In the genomic region with DNA sequence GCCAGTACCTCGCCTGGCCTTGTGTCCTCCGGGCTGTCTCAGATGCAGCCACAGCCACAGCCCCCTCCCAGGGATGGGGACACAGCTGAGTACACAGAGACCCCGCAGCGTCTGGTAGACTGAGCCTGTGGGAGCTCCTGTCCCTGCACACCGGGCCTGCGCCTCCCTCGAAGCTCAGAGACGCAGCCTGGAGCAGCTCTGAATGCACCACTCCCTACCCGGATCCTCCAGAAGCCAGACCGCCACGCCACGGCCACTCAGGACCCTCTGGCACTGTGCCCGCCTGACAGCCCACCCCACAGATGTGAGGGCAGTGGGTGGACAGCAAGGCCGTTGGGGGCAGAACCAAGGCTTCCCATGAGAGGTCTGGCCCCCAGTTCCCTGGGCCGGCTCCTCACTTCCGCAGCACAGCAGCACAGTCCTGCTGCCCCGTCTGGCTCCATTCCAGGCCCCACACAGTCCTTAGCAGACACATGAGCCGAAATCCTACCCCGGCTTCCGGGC, we compare ENCODE assay signal across 18 cellular contexts. TPM values are rescaled to one million over a fixed set of nuclear protein-coding genes. Genes with fewer than 3 reads are reported as not detected.
DNase-seq lines count a peak whose midpoint lies in the region; ATAC-seq and TF ChIP-seq lines count a peak whose summit lies in the region.
"Had no signal": no experiment of that assay in that cellular context is flagged by ENCODE, and none has a peak within 500 bp of the region (broad histone marks: within the 10 kb centered on the region; RNA-seq: fewer than 3 reads in every experiment).

No MANE protein-coding gene starts in this region.

- no peaks in the 10 kb centered on the region for H3K4me1 Mint-ChIP-seq in H9
- H3K4me1 Mint-ChIP-seq in activated CD4-positive, alpha-beta T cell treated with anti-CD3 and anti-CD28 coated beads for 36 hours, result no peaks in the 10 kb centered on the region
- H3K4me1 Mint-ChIP-seq: CD14-positive monocyte, GM23338 had no signal

- H3K9me3 Mint-ChIP-seq in H9, result no peaks in the 10 kb centered on the region
- H3K9me3 Mint-ChIP-seq in activated CD4-positive, alpha-beta T cell treated with anti-CD3 and anti-CD28 coated beads for 36 hours (ENCODE audit: low read depth), result no peaks in the 10 kb centered on the region
- H3K9me3 Mint-ChIP-seq: GM23338 had no signal

- intact Hi-C loops in sciatic nerve (cut with DNase I), result no loop called here
- intact Hi-C loops in activated CD4-positive, alpha-beta T cell treated with anti-CD3 and anti-CD28 coated beads for 36 hours (cut with DNase I, micrococcal nuclease), result no loop called here

- no CpG with 5 or more reads among the region's 20 CpGs for WGBS in H9 (ENCODE audit: extremely low coverage, insufficient read length, low lambda C conversion rate)
- WGBS in gastroesophageal sphincter (ENCODE audit: low coverage in 1 of 2), 2 donors, result 88% methylated on average over 3 to 7 of the region's 20 CpGs

- no peaks in the 10 kb centered on the region for H3K9me3 ChIP-seq in BLaER1 treated with 17β-estradiol and CSF1 and Interleukin-3, amounts not matched to agents 10 nM and 100 nM (replicated peaks in 1 of 11)
- H3K9me3 ChIP-seq in H9 (ENCODE audit: control insufficient read depth, low read depth, low read length) (no peaks in the 10 kb centered on the region), gastroesophageal sphincter (no peaks in the 10 kb centered on the region)

- no peak overlapping the region for H4K5ac ChIP-seq in H9 (ENCODE audit: insufficient read length, low read depth, low read length)

- DNase-seq in H9 (peak; percentile 21), sciatic nerve (ENCODE audit: low spot score) (peak; percentile 58), SHP77 (lab: John Stamatoyannopoulos, UW) (no peak)
- DNase-seq in activated CD4-positive, alpha-beta T cell treated with anti-CD3 and anti-CD28 coated beads for 36 hours, result no peak
- no peak for DNase-seq in activated CD4-positive, alpha-beta T cell treated with anti-CD3 and anti-CD28 coated beads, Interleukin-2, amount 50 U/mL, for 4 hours
- DNase-seq: ACHN, DMS79, NCI-H1092 treated with DMSO at 0.1 percent for 48 hours, NCI-H1694 treated with DMSO at 0.1 percent for 48 hours, NCI-H2107, NCI-H510A treated with DMSO at 0.1 percent for 48 hours, NCI-H82 had no signal

- H3K36me3 Mint-ChIP-seq in H9 (ENCODE audit: insufficient read depth in 1 of 3, low read depth in 3 of 3), result no peaks in the 10 kb centered on the region; a peak in 1 of 7 replicates
- H3K36me3 Mint-ChIP-seq in activated CD4-positive, alpha-beta T cell treated with anti-CD3 and anti-CD28 coated beads for 36 hours (ENCODE audit: low read depth), result no peaks in the 10 kb centered on the region
- H3K36me3 Mint-ChIP-seq: CD14-positive monocyte had no signal

- no peak for TF ChIP-seq EP300 in gastroesophageal sphincter (IDR thresholded peaks at IDR 0.05)

- H3K27ac Mint-ChIP-seq in H9, result no peak overlapping the region
- no peak overlapping the region for H3K27ac Mint-ChIP-seq in activated CD4-positive, alpha-beta T cell treated with anti-CD3 and anti-CD28 coated beads for 36 hours
- H3K27ac Mint-ChIP-seq: CD14-positive monocyte, GM23338 had no signal

- H2AK5ac ChIP-seq in H9 (ENCODE audit: insufficient read length, low read length), result no peak overlapping the region

- H3K4me1 ChIP-seq in BLaER1 treated with 17β-estradiol and CSF1 and Interleukin-3, amounts not matched to agents 10 nM and 100 nM, result peaks cover 36 to 94% (median 83%) of the 10 kb centered on the region in 10 experiments
- H3K4me1 ChIP-seq in H9 (ENCODE audit: insufficient read depth, low read length), result no peaks in the 10 kb centered on the region
- peaks cover 0 to 13% (median 6%) of the 10 kb centered on the region in 3 donors for H3K4me1 ChIP-seq in gastroesophageal sphincter

- no peaks in the 10 kb centered on the region; the same call in 1 of the 2 replicates for H3K27me3 Mint-ChIP-seq in H9 (ENCODE audit: low read depth)
- peaks cover 5% of the 10 kb centered on the region for H3K27me3 Mint-ChIP-seq in activated CD4-positive, alpha-beta T cell treated with anti-CD3 and anti-CD28 coated beads for 36 hours

- no peaks in the 10 kb centered on the region for H3K36me3 ChIP-seq in BLaER1 treated with 17β-estradiol and CSF1 and Interleukin-3, amounts not matched to agents 10 nM and 100 nM
- H3K36me3 ChIP-seq in gastroesophageal sphincter, result peaks cover 0 to 17% of the 10 kb centered on the region in 2 donors

- H2BK5ac ChIP-seq in H9 (ENCODE audit: insufficient read length, low read length), result no peak overlapping the region

- no peaks in the 10 kb centered on the region for H3K79me2 ChIP-seq in H9 (ENCODE audit: insufficient read depth, low read length)

- no peak overlapping the region for H3K18ac ChIP-seq in H9 (ENCODE audit: insufficient read length, low read depth, low read length)

- peak overlapping the region in 1 of 11 experiments; percentile 48; a peak in 2 of 22 replicates for H3K27ac ChIP-seq in BLaER1 treated with 17β-estradiol and CSF1 and Interleukin-3, amounts not matched to agents 10 nM and 100 nM
- no peak overlapping the region for H3K27ac ChIP-seq in H9 (ENCODE audit: insufficient read length, low read depth, low read length)
- peak overlapping the region in 2 of 4 donors; percentile 4 to 38 for H3K27ac ChIP-seq in gastroesophageal sphincter
- H3K27ac ChIP-seq: PC-9, RWPE1 had no signal

- POLR2A ChIA-PET in activated CD4-positive, alpha-beta T cell treated with anti-CD3 and anti-CD28 coated beads for 36 hours (lab: Charles Lee), result no interaction called here

- H2BK15ac ChIP-seq in H9 (ENCODE audit: low read depth, low read length), result no peak overlapping the region

- H4K20me1 ChIP-seq in BLaER1 treated with 17β-estradiol and CSF1 and Interleukin-3, amounts not matched to agents 10 nM and 100 nM, result peaks cover 0 to 4% (median 0%) of the 10 kb centered on the region in 11 experiments; a peak in 2 of 22 replicates
- H4K20me1 ChIP-seq in H9 (ENCODE audit: control insufficient read depth, insufficient read depth, insufficient read length), result no peaks in the 10 kb centered on the region

- TF ChIP-seq POLR2A in gastroesophageal sphincter (IDR thresholded peaks at IDR 0.05), result no peak

- H4K8ac ChIP-seq in H9 (replicated peaks; ENCODE audit: insufficient read length, low read depth, low read length), result no peak overlapping the region

- no peak overlapping the region for H3K4me3 ChIP-seq in BLaER1 treated with 17β-estradiol and CSF1 and Interleukin-3, amounts not matched to agents 10 nM and 100 nM
- H3K4me3 ChIP-seq in gastroesophageal sphincter, result no peak overlapping the region
- H3K4me3 ChIP-seq: GM23338, PC-9 had no signal

- ATAC-seq in gastroesophageal sphincter, result peak; percentile 5
- ATAC-seq in sciatic nerve, result no peak
- ATAC-seq in activated CD4-positive, alpha-beta T cell treated with anti-CD3 and anti-CD28 coated beads for 36 hours, result no peak
- ATAC-seq: GM23338 had no signal

- H3K56ac ChIP-seq in H9 (ENCODE audit: insufficient read length, low read depth, low read length), result no peak overlapping the region

- H4K91ac ChIP-seq in H9 (ENCODE audit: insufficient read length, low read depth, low read length), result no peak overlapping the region

- H2BK12ac ChIP-seq in H9 (ENCODE audit: insufficient read length, low read depth, low read length), result no peak overlapping the region

- H3K27me3 ChIP-seq in BLaER1 treated with 17β-estradiol and CSF1 and Interleukin-3, amounts not matched to agents 10 nM and 100 nM, result peaks cover 0 to 35% (median 0%) of the 10 kb centered on the region in 11 experiments; a peak in 6 of 22 replicates
- H3K27me3 ChIP-seq in H9 (ENCODE audit: insufficient read depth, low read length), result no peaks in the 10 kb centered on the region
- peaks cover 20% of the 10 kb centered on the region for H3K27me3 ChIP-seq in gastroesophageal sphincter

- H3K4ac ChIP-seq in H9 (ENCODE audit: low read depth, low read length), result no peak overlapping the region

- H3K23me2 ChIP-seq in H9 (ENCODE audit: insufficient read length, low read depth, low read length, poor library complexity, severe bottlenecking), result no peaks in the 10 kb centered on the region

- no peak overlapping the region for H2BK20ac ChIP-seq in H9 (ENCODE audit: low read depth, low read length, poor library complexity, severe bottlenecking)

- H2BK120ac ChIP-seq in H9 (ENCODE audit: low read depth, low read length, poor library complexity, severe bottlenecking), result no peak overlapping the region

- no peak overlapping the region for H3K4me3 Mint-ChIP-seq in H9
- H3K4me3 Mint-ChIP-seq in activated CD4-positive, alpha-beta T cell treated with anti-CD3 and anti-CD28 coated beads for 36 hours, result no peak overlapping the region
- H3K4me3 Mint-ChIP-seq: CD14-positive monocyte, GM23338 had no signal

- no peak overlapping the region; the same call in 1 of the 2 replicates for H3K14ac ChIP-seq in H9 (ENCODE audit: insufficient read depth, low read length)

- H3K23ac ChIP-seq in H9 (ENCODE audit: insufficient read length, low read depth, low read length), result no peak overlapping the region

- H3T11ph ChIP-seq in H9 (ENCODE audit: low read length), result no peak overlapping the region

- TF ChIP-seq CTCF in H9 (conservative IDR thresholded peaks at IDR 0.05), result no peak
- no peak for TF ChIP-seq CTCF in gastroesophageal sphincter (IDR thresholded peaks at IDR 0.05)

- peak overlapping the region in 9 of 11 experiments; percentile 86 to 98 (median 94); a peak in 16 of 22 replicates for H3K4me2 ChIP-seq in BLaER1 treated with 17β-estradiol and CSF1 and Interleukin-3, amounts not matched to agents 10 nM and 100 nM
- H3K4me2 ChIP-seq in H9 (ENCODE audit: insufficient read depth, insufficient read length, low read length), result no peak overlapping the region
- H3K4me2 ChIP-seq: GM23338, PC-9 had no signal

- CTCF ChIA-PET in activated CD4-positive, alpha-beta T cell treated with anti-CD3 and anti-CD28 coated beads for 36 hours (lab: Charles Lee), result interaction anchor here (0.7 kb wide), 1 partner anchor 1003 kb away, joined by 3 read pairs; no protein-coding TSS in a partner anchor

- H2AFZ ChIP-seq in H9 (ENCODE audit: low read length), result no peak overlapping the region
- H2AFZ ChIP-seq: GM23338, PC-9 had no signal

- H3K79me1 ChIP-seq in H9 (ENCODE audit: insufficient read depth, low read depth, low read length, poor library complexity, severe bottlenecking), result no peaks in the 10 kb centered on the region

- peak overlapping the region in 2 of 11 experiments; percentile 43 to 68; a peak in 2 of 22 replicates for H3K9ac ChIP-seq in BLaER1 treated with 17β-estradiol and CSF1 and Interleukin-3, amounts not matched to agents 10 nM and 100 nM
- no peak overlapping the region for H3K9ac ChIP-seq in H9 (ENCODE audit: extremely low read depth, insufficient read length, low read length)

RNA-seq across cellular contexts. Expression of gene PAPOLB, which starts 40.8 kb away (rescaled TPM):
- total RNA-seq in H9 (2021) (0.04 and 0.13 TPM in 2 replicates), gastroesophageal sphincter (under 1 TPM in 3 of 4 donors, not detected in 1; 0.13 to 0.31 (median 0.19) TPM), sciatic nerve (0.98 TPM)
- not detected for total RNA-seq in activated CD4-positive, alpha-beta T cell treated with anti-CD3 and anti-CD28 coated beads for 36 hours
- total RNA-seq: PC-9 had no signal

RNA-seq across cellular contexts. Expression of gene AP5Z1, which starts 45.6 kb away (rescaled TPM):
- total RNA-seq in H9 (2021), result 38.3 and 39.2 TPM in 2 replicates
- 10 to 100 TPM; 13.0 to 33.9 (median 26.8) TPM for total RNA-seq in gastroesophageal sphincter
- 36.2 TPM for total RNA-seq in sciatic nerve
- total RNA-seq in activated CD4-positive, alpha-beta T cell treated with anti-CD3 and anti-CD28 coated beads for 36 hours, result 10 to 100 TPM; 21.0 to 26.4 TPM

Comparison
In these comparisons a context has a peak if more than half of its experiments do, and no peak if none do; other contexts are left out.
1. DNase-seq: peak in H9 (single experiment) and sciatic nerve (single experiment); none in SHP77 (0 of 2), activated CD4-positive, alpha-beta T cell treated with anti-CD3 and anti-CD28 coated beads for 36 hours (single experiment) and activated CD4-positive, alpha-beta T cell treated with anti-CD3 and anti-CD28 coated beads, Interleukin-2, amount 50 U/mL, for 4 hours (0 of 2).